In genomic region chr2:31429759-31430438, GRCh38 we compare ENCODE assay signal across 10 cellular contexts. TPM values are rescaled to one million over a fixed set of nuclear protein-coding genes. Genes with fewer than 3 reads are reported as not detected.
A peak's percentile ranks its signal among the peaks of the same experiment; 100 is the strongest.
DNase-seq lines count a peak whose midpoint lies in the region; ATAC-seq and TF ChIP-seq lines count a peak whose summit lies in the region.
"Had no signal": no experiment of that assay in that cellular context is flagged by ENCODE, and none has a peak within 500 bp of the region (broad histone marks: within the 10 kb centered on the region; RNA-seq: fewer than 3 reads in every experiment).

No MANE protein-coding gene starts in this region.

- H3K4me3 ChIP-seq in esophagus muscularis mucosa = no peak overlapping the region

- intact Hi-C loops in esophagus muscularis mucosa (cut with DNase I) = no loop called here

- no peak overlapping the region for H3K4me3 Mint-ChIP-seq in activated CD8-positive, alpha-beta memory T cell treated with anti-CD3 and anti-CD28 coated beads, Interleukin-2, amount 10 ng/mL, durations not matched to agents 7 days and 5 days
- H3K4me3 Mint-ChIP-seq in activated CD4-positive, alpha-beta T cell treated with anti-CD3 and anti-CD28 coated beads, Interleukin-2, amount 10 ng/mL, durations not matched to agents 7 days and 5 days = no peak overlapping the region
- no peak overlapping the region for H3K4me3 Mint-ChIP-seq in mesothelial cell of epicardium
- H3K4me3 Mint-ChIP-seq: stimulated activated naive CD8-positive, alpha-beta T cell treated with anti-CD3 and anti-CD28 coated beads, Interleukin-15, Interleukin-2, amounts not matched to agents 100 ng/mL and 50 ng/mL, for 24 hours had no signal

- no peaks in the 10 kb centered on the region for H3K9me3 Mint-ChIP-seq in activated CD8-positive, alpha-beta memory T cell treated with anti-CD3 and anti-CD28 coated beads, Interleukin-2, amount 10 ng/mL, durations not matched to agents 7 days and 5 days (ENCODE audit: low read depth)
- no peaks in the 10 kb centered on the region for H3K9me3 Mint-ChIP-seq in activated CD4-positive, alpha-beta T cell treated with anti-CD3 and anti-CD28 coated beads, Interleukin-2, amount 10 ng/mL, durations not matched to agents 7 days and 5 days
- H3K9me3 Mint-ChIP-seq in mesothelial cell of epicardium = no peaks in the 10 kb centered on the region
- H3K9me3 Mint-ChIP-seq: stimulated activated naive CD8-positive, alpha-beta T cell treated with anti-CD3 and anti-CD28 coated beads, Interleukin-15, Interleukin-2, amounts not matched to agents 100 ng/mL and 50 ng/mL, for 24 hours had no signal

- H3K4me1 Mint-ChIP-seq in activated CD8-positive, alpha-beta memory T cell treated with anti-CD3 and anti-CD28 coated beads, Interleukin-2, amount 10 ng/mL, durations not matched to agents 7 days and 5 days = peaks cover 10% of the 10 kb centered on the region
- peaks cover 8% of the 10 kb centered on the region for H3K4me1 Mint-ChIP-seq in activated CD4-positive, alpha-beta T cell treated with anti-CD3 and anti-CD28 coated beads, Interleukin-2, amount 10 ng/mL, durations not matched to agents 7 days and 5 days
- no peaks in the 10 kb centered on the region for H3K4me1 Mint-ChIP-seq in mesothelial cell of epicardium

- no peak overlapping the region for H3K27ac ChIP-seq in esophagus muscularis mucosa (replicated peaks in 1 of 4)

- no peaks in the 10 kb centered on the region for H3K4me1 ChIP-seq in esophagus muscularis mucosa

- TF ChIP-seq EP300 in esophagus muscularis mucosa (IDR thresholded peaks at IDR 0.05) = no peak

- H3K27ac Mint-ChIP-seq in activated CD8-positive, alpha-beta memory T cell treated with anti-CD3 and anti-CD28 coated beads, Interleukin-2, amount 10 ng/mL, durations not matched to agents 7 days and 5 days = no peak overlapping the region
- H3K27ac Mint-ChIP-seq in activated CD4-positive, alpha-beta T cell treated with anti-CD3 and anti-CD28 coated beads, Interleukin-2, amount 10 ng/mL, durations not matched to agents 7 days and 5 days = no peak overlapping the region
- H3K27ac Mint-ChIP-seq in mesothelial cell of epicardium = no peak overlapping the region
- H3K27ac Mint-ChIP-seq: stimulated activated naive CD8-positive, alpha-beta T cell treated with anti-CD3 and anti-CD28 coated beads, Interleukin-15, Interleukin-2, amounts not matched to agents 100 ng/mL and 50 ng/mL, for 24 hours had no signal

- TF ChIP-seq POLR2A in esophagus muscularis mucosa (IDR thresholded peaks at IDR 0.05; ENCODE audit: low read depth) = no peak

- POLR2A ChIA-PET in activated CD4-positive, alpha-beta T cell treated with anti-CD3 and anti-CD28 coated beads, Interleukin-2, amount 10 ng/mL, durations not matched to agents 7 days and 5 days (lab: Charles Lee) = no interaction called here

- TF ChIP-seq CTCF in esophagus muscularis mucosa (IDR thresholded peaks at IDR 0.05) = no peak
- TF ChIP-seq CTCF in mesothelial cell of epicardium (IDR thresholded peaks at IDR 0.05; ENCODE audit: unreplicated experiment) = no peak

- H3K36me3 Mint-ChIP-seq in activated CD8-positive, alpha-beta memory T cell treated with anti-CD3 and anti-CD28 coated beads, Interleukin-2, amount 10 ng/mL, durations not matched to agents 7 days and 5 days = no peaks in the 10 kb centered on the region
- no peaks in the 10 kb centered on the region for H3K36me3 Mint-ChIP-seq in activated CD4-positive, alpha-beta T cell treated with anti-CD3 and anti-CD28 coated beads, Interleukin-2, amount 10 ng/mL, durations not matched to agents 7 days and 5 days (ENCODE audit: low read depth)
- no peaks in the 10 kb centered on the region for H3K36me3 Mint-ChIP-seq in mesothelial cell of epicardium

- H3K27me3 Mint-ChIP-seq in activated CD8-positive, alpha-beta memory T cell treated with anti-CD3 and anti-CD28 coated beads, Interleukin-2, amount 10 ng/mL, durations not matched to agents 7 days and 5 days = peaks cover 16% of the 10 kb centered on the region
- peaks cover 8% of the 10 kb centered on the region for H3K27me3 Mint-ChIP-seq in activated CD4-positive, alpha-beta T cell treated with anti-CD3 and anti-CD28 coated beads, Interleukin-2, amount 10 ng/mL, durations not matched to agents 7 days and 5 days
- H3K27me3 Mint-ChIP-seq in mesothelial cell of epicardium (ENCODE audit: low read depth) = peaks cover 3% of the 10 kb centered on the region

- no peaks in the 10 kb centered on the region for H3K36me3 ChIP-seq in esophagus muscularis mucosa

- WGBS in esophagus muscularis mucosa = 84% methylated on average over 5 of the region's 5 CpGs

- H3K27me3 ChIP-seq in esophagus muscularis mucosa = no peaks in the 10 kb centered on the region

- DNase-seq in activated CD8-positive, alpha-beta memory T cell treated with anti-CD3 and anti-CD28 coated beads, Interleukin-2, amount 50 U/mL, for 4 hours = peak; percentile 18
- DNase-seq in activated CD8-positive, alpha-beta memory T cell treated with anti-CD3 and anti-CD28 coated beads, Interleukin-2, amount 10 ng/mL, durations not matched to agents 7 days and 5 days = no peak
- DNase-seq in activated CD4-positive, alpha-beta T cell treated with anti-CD3 and anti-CD28 coated beads, Interleukin-2, amount 10 ng/mL, durations not matched to agents 7 days and 5 days = peak; percentile 26
- peak; percentile 53 for DNase-seq in esophagus muscularis mucosa (ENCODE audit: extremely low spot score)
- DNase-seq in stimulated activated CD8-positive, alpha-beta memory T cell treated with anti-CD3 and anti-CD28 coated beads, Interleukin-4, amount 100 ng/mL, for 48 hours = peak; percentile 63
- no peak for DNase-seq in mesothelial cell of epicardium (ENCODE audit: low spot score in 2 of 2, unreplicated experiment in 2 of 2)
- DNase-seq in NCI-H345 (lab: John Stamatoyannopoulos, UW) = no peak

- no peaks in the 10 kb centered on the region for H3K9me3 ChIP-seq in esophagus muscularis mucosa

- CTCF ChIA-PET in activated CD8-positive, alpha-beta memory T cell treated with anti-CD3 and anti-CD28 coated beads, Interleukin-2, amount 10 ng/mL, durations not matched to agents 7 days and 5 days (lab: Charles Lee) = no interaction called here
- CTCF ChIA-PET in activated CD4-positive, alpha-beta T cell treated with anti-CD3 and anti-CD28 coated beads, Interleukin-2, amount 10 ng/mL, durations not matched to agents 7 days and 5 days (lab: Charles Lee) = interaction anchor here (1.1 kb wide), 1 partner anchor 9 kb away, joined by 3 read pairs; no protein-coding TSS in a partner anchor

- no peak for ATAC-seq in activated CD8-positive, alpha-beta memory T cell treated with anti-CD3 and anti-CD28 coated beads, Interleukin-2, amount 10 ng/mL, durations not matched to agents 7 days and 5 days
- ATAC-seq in HG03520 (IDR thresholded peaks at IDR 0.05; ENCODE audit: unreplicated experiment) = no peak

RNA-seq across cellular contexts. Expression of gene XDH, which starts 15.4 kb away (rescaled TPM):
- total RNA-seq in activated CD8-positive, alpha-beta memory T cell treated with anti-CD3 and anti-CD28 coated beads, Interleukin-2, amount 10 ng/mL, durations not matched to agents 7 days and 5 days = under 1 TPM in 1 of 2 experiments, not detected in 1; 0.41 TPM
- under 1 TPM; 0.15 to 0.17 TPM for total RNA-seq in activated CD4-positive, alpha-beta T cell treated with anti-CD3 and anti-CD28 coated beads, Interleukin-2, amount 10 ng/mL, durations not matched to agents 7 days and 5 days
- total RNA-seq in esophagus muscularis mucosa (under 1 TPM in 1 of 4 donors, not detected in 3; 0.17 TPM), mesothelial cell of epicardium (3.8 to 3.9 TPM (median 3.9 TPM) in 3 replicates)
- total RNA-seq: pulmonary artery endothelial cell had no signal

Comparison
In these comparisons a context has a peak if more than half of its experiments do, and no peak if none do; other contexts are left out.
1. DNase-seq: peak in activated CD8-positive, alpha-beta memory T cell treated with anti-CD3 and anti-CD28 coated beads, Interleukin-2, amount 50 U/mL, for 4 hours (single experiment), activated CD4-positive, alpha-beta T cell treated with anti-CD3 and anti-CD28 coated beads, Interleukin-2, amount 10 ng/mL, durations not matched to agents 7 days and 5 days (single experiment), esophagus muscularis mucosa (single experiment) and stimulated activated CD8-positive, alpha-beta memory T cell treated with anti-CD3 and anti-CD28 coated beads, Interleukin-4, amount 100 ng/mL, for 48 hours (single experiment); none in activated CD8-positive, alpha-beta memory T cell treated with anti-CD3 and anti-CD28 coated beads, Interleukin-2, amount 10 ng/mL, durations not matched to agents 7 days and 5 days (single experiment), mesothelial cell of epicardium (0 of 2) and NCI-H345 (single experiment).